17 cellular contexts compared by ENCODE assay signal in genomic region chr9:129586647-129587046, GRCh38. TPM values are rescaled to one million over a fixed set of nuclear protein-coding genes. Genes with fewer than 3 reads are reported as not detected.
DNase-seq lines count a peak whose midpoint lies in the region; ATAC-seq and TF ChIP-seq lines count a peak whose summit lies in the region.
"Had no signal": no experiment of that assay in that cellular context is flagged by ENCODE, and none has a peak within 500 bp of the region (broad histone marks: within the 10 kb centered on the region; RNA-seq: fewer than 3 reads in every experiment).

No MANE protein-coding gene starts in this region.

- H3K27ac Mint-ChIP-seq in CD4-positive, alpha-beta T cell: peak overlapping the region; percentile 37
- peak overlapping the region; percentile 78 for H3K27ac Mint-ChIP-seq in T-helper 17 cell
- H3K27ac Mint-ChIP-seq: IgD-negative memory B cell had no signal

- H3K9me3 ChIP-seq in CD4-positive, alpha-beta T cell (ENCODE audit: control insufficient read depth, low read length): no peaks in the 10 kb centered on the region
- no peaks in the 10 kb centered on the region for H3K9me3 ChIP-seq in T-helper 17 cell (ENCODE audit: control insufficient read depth, low read length, poor library complexity, severe bottlenecking)

- no peaks in the 10 kb centered on the region for H3K9me3 Mint-ChIP-seq in CD4-positive, alpha-beta T cell

- no peaks in the 10 kb centered on the region for H3K27me3 Mint-ChIP-seq in CD4-positive, alpha-beta T cell
- peaks cover 12% of the 10 kb centered on the region for H3K27me3 Mint-ChIP-seq in T-helper 17 cell

- intact Hi-C loops in CD4-positive, alpha-beta T cell (cut with DNase I, micrococcal nuclease): loop anchor here in 1 of 2 experiments (10.0 kb wide), 1 partner anchor 92 kb away; no protein-coding TSS in a partner anchor

- ATAC-seq in CD4-positive, alpha-beta T cell (ENCODE audit: poor library complexity): peak; percentile 57
- ATAC-seq in T-helper 17 cell: peak; percentile 52

- peak; percentile 39 for DNase-seq in AG08395 (ENCODE audit: low spot score)
- peak in 1 of 10 experiments; percentile 30 for DNase-seq in CD4-positive, alpha-beta T cell
- no peak for DNase-seq in T-helper 17 cell
- DNase-seq in left kidney (ENCODE audit: low read depth, low spot score): peak; percentile 86
- no peak for DNase-seq in ecto neural progenitor cell (ENCODE audit: low spot score)
- no peak for DNase-seq in 8988T
- no peak for DNase-seq in stimulated activated CD4-positive, alpha-beta T cell treated with anti-CD3 and anti-CD28 coated beads, Interleukin-2, amount 100 ng/mL, for 24 hours
- no peak for DNase-seq in coronary artery (ENCODE audit: low spot score)
- DNase-seq: COR-L47, islet precursor cell, naive B cell, NCI-H187 treated with DMSO at 0.1 percent for 48 hours, NCI-H774, SHP77, substantia nigra, WERI-Rb-1 had no signal

- peaks cover 47% of the 10 kb centered on the region for H3K4me1 Mint-ChIP-seq in CD4-positive, alpha-beta T cell (ENCODE audit: low read depth)
- H3K4me1 Mint-ChIP-seq in T-helper 17 cell: peaks cover 47% of the 10 kb centered on the region

- peak overlapping the region; percentile 12 for H3K4me3 Mint-ChIP-seq in CD4-positive, alpha-beta T cell
- peak overlapping the region; percentile 7 for H3K4me3 Mint-ChIP-seq in T-helper 17 cell
- H3K4me3 Mint-ChIP-seq: IgD-negative memory B cell, naive B cell had no signal

- H3K4me3 ChIP-seq in coronary artery: no peak overlapping the region

- H3K27ac ChIP-seq in CD4-positive, alpha-beta T cell (ENCODE audit: low read depth, low read length): no peak overlapping the region
- no peak overlapping the region for H3K27ac ChIP-seq in coronary artery
- H3K27ac ChIP-seq: WERI-Rb-1 had no signal

- H3K27me3 ChIP-seq in CD4-positive, alpha-beta T cell (ENCODE audit: control insufficient read depth, insufficient read depth, low read length): no peaks in the 10 kb centered on the region

- no peak for TF ChIP-seq CTCF in CD4-positive, alpha-beta T cell (IDR thresholded peaks at IDR 0.05)
- TF ChIP-seq CTCF in coronary artery (IDR thresholded peaks at IDR 0.05): no peak

- POLR2A ChIA-PET in CD4-positive, alpha-beta T cell (lab: Charles Lee): interaction anchor here (0.7 to 1.7 kb wide), 3 partner anchors 9 to 203 kb away, joined by 3 to 5 read pairs (median 3); no protein-coding TSS in a partner anchor

- CTCF ChIA-PET in CD4-positive, alpha-beta T cell (lab: Charles Lee): interaction anchor here (1.0 to 2.2 kb wide), 2 partner anchors 11 to 24 kb away, joined by 4 to 8 read pairs; no protein-coding TSS in a partner anchor

- no peaks in the 10 kb centered on the region for H3K36me3 Mint-ChIP-seq in CD4-positive, alpha-beta T cell (ENCODE audit: low read depth)
- H3K36me3 Mint-ChIP-seq in T-helper 17 cell (ENCODE audit: low read depth): no peaks in the 10 kb centered on the region
- H3K36me3 Mint-ChIP-seq: IgD-negative memory B cell, naive B cell had no signal

RNA-seq across cellular contexts. Expression of gene C9orf50, which starts 34.3 kb away (rescaled TPM):
- total RNA-seq in CD4-positive, alpha-beta T cell: not detected
- not detected for total RNA-seq in T-helper 17 cell

RNA-seq across cellular contexts. Expression of gene NTMT1, which starts 39.3 kb away (rescaled TPM):
- 10 to 100 TPM; 50.7 to 52.5 TPM for total RNA-seq in CD4-positive, alpha-beta T cell
- total RNA-seq in T-helper 17 cell: 10 to 100 TPM; 27.0 to 27.8 TPM

RNA-seq across cellular contexts. Expression of gene ASB6, which starts 55.3 kb away (rescaled TPM):
- 10 to 100 TPM; 28.5 to 29.3 TPM for total RNA-seq in CD4-positive, alpha-beta T cell
- total RNA-seq in T-helper 17 cell: 10 to 100 TPM; 21.9 to 28.7 TPM

Comparison
In these comparisons a context has a peak if more than half of its experiments do, and no peak if none do; other contexts are left out.
1. DNase-seq: peak in AG08395 (single experiment) and left kidney (single experiment); none in T-helper 17 cell (0 of 3), ecto neural progenitor cell (single experiment), 8988T (single experiment), stimulated activated CD4-positive, alpha-beta T cell treated with anti-CD3 and anti-CD28 coated beads, Interleukin-2, amount 100 ng/mL, for 24 hours (0 of 2) and coronary artery (single experiment).